Comparison of ENCODE assay signal across 30 cellular contexts in the genomic region with DNA sequence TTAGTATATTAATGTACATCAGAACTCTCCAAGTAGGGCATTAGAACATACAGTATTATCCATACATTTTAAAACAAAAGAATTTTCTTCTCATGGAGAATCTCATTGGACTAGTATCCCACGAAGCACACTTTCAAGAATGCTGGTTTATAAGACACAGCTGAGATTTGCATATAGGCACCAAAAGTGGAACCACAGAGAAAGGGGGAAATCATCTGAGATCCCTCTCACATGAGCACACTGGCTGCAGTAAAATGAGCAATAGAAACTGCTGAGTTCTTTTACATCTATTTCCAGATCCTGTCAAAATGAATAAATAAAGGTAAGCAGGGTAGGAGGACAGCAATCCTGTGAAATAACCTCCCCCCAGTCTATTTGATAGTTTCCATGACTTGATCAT.
DNase-seq lines count a peak whose midpoint lies in the region; ATAC-seq and TF ChIP-seq lines count a peak whose summit lies in the region.
"Had no signal": no experiment of that assay in that cellular context is flagged by ENCODE, and none has a peak within 500 bp of the region (broad histone marks: within the 10 kb centered on the region; RNA-seq: fewer than 3 reads in every experiment).

No MANE protein-coding gene starts in this region.

- no peak for TF ChIP-seq POLR2A in uterus (IDR thresholded peaks at IDR 0.05)

- H3K9me3 Mint-ChIP-seq in naive thymus-derived CD4-positive, alpha-beta T cell: peaks cover 0 to 5% (median 0%) of the 10 kb centered on the region in 11 donors
- H3K9me3 Mint-ChIP-seq: activated CD8-positive, alpha-beta T cell treated with anti-CD3 and anti-CD28 coated beads for 36 hours; activated naive CD4-positive, alpha-beta T cell treated with anti-CD3 and anti-CD28 coated beads for 36 hours; natural killer cell treated with Interleukin-12 subunit alpha and Interleukin-12 subunit beta and Interleukin-15 and Interleukin-18, amount 100 ng/mL, for 72 hours had no signal

- H3K27me3 ChIP-seq in DOHH2 (ENCODE audit: control insufficient read depth, low read length) (no peaks in the 10 kb centered on the region), MM.1S (replicated peaks; ENCODE audit: insufficient read depth, low read length) (no peaks in the 10 kb centered on the region), uterus (no peaks in the 10 kb centered on the region)
- H3K27me3 ChIP-seq in naive thymus-derived CD4-positive, alpha-beta T cell (ENCODE audit: control insufficient read depth in 2 of 2, insufficient read depth in 2 of 2, low read length in 2 of 2): no peaks in the 10 kb centered on the region
- H3K27me3 ChIP-seq: thyroid gland, vagina had no signal

- peaks cover 37% of the 10 kb centered on the region for H3K4me1 ChIP-seq in DOHH2 (ENCODE audit: control insufficient read depth, low read length)
- H3K4me1 ChIP-seq in MM.1S (ENCODE audit: low read length): peaks cover 8% of the 10 kb centered on the region
- no peaks in the 10 kb centered on the region for H3K4me1 ChIP-seq in uterus
- no peaks in the 10 kb centered on the region for H3K4me1 ChIP-seq in naive thymus-derived CD4-positive, alpha-beta T cell (ENCODE audit: control insufficient read depth in 2 of 2, insufficient read depth in 2 of 2, low read length in 2 of 2)
- H3K4me1 ChIP-seq: lower lobe of right lung, prostate gland, vagina had no signal

- H3K9me3 ChIP-seq in DOHH2 (ENCODE audit: control insufficient read depth, insufficient read depth, low read length) (peaks cover 4% of the 10 kb centered on the region; the same call in 1 of the 2 replicates), MM.1S (replicated peaks; ENCODE audit: insufficient read depth, low read length) (no peaks in the 10 kb centered on the region), uterus (no peaks in the 10 kb centered on the region)
- no peaks in the 10 kb centered on the region for H3K9me3 ChIP-seq in naive thymus-derived CD4-positive, alpha-beta T cell (ENCODE audit: control insufficient read depth in 2 of 3, low read length in 3 of 3)
- H3K9me3 ChIP-seq: lower lobe of right lung, prostate gland, SK-N-SH, thyroid gland, vagina had no signal

- H4K20me1 ChIP-seq in DOHH2 (ENCODE audit: control insufficient read depth, insufficient read depth, low read depth, low read length): no peaks in the 10 kb centered on the region
- H4K20me1 ChIP-seq in MM.1S (ENCODE audit: insufficient read depth, low read length): no peaks in the 10 kb centered on the region

- peak overlapping the region; percentile 45 for H3K4me2 ChIP-seq in DOHH2 (ENCODE audit: low read length)
- peak overlapping the region; percentile 21; the same call in 1 of the 2 replicates for H3K4me2 ChIP-seq in MM.1S (ENCODE audit: low read depth, low read length)
- H3K4me2 ChIP-seq: SK-N-SH had no signal

- H3K4me3 ChIP-seq in DOHH2 (ENCODE audit: low read length) (peak overlapping the region; percentile 17), MM.1S (ENCODE audit: low read length) (no peak overlapping the region), uterus (no peak overlapping the region)
- no peak overlapping the region for H3K4me3 ChIP-seq in naive thymus-derived CD4-positive, alpha-beta T cell (ENCODE audit: low read length)
- H3K4me3 ChIP-seq: lower lobe of right lung, prostate gland, thyroid gland, vagina had no signal

- no peaks in the 10 kb centered on the region for H3K9me2 ChIP-seq in DOHH2 (replicated peaks; ENCODE audit: control insufficient read depth, low read length)
- no peaks in the 10 kb centered on the region for H3K9me2 ChIP-seq in MM.1S (replicated peaks; ENCODE audit: insufficient read depth, low read length)
- H3K9me2 ChIP-seq: SK-N-SH had no signal

- CTCF ChIA-PET in naive thymus-derived CD4-positive, alpha-beta T cell (lab: Charles Lee): no interaction called here

- peak; percentile 50 for ATAC-seq in GM19397 (IDR thresholded peaks at IDR 0.05; ENCODE audit: unreplicated experiment)
- peak; percentile 50 for ATAC-seq in HG02870 (IDR thresholded peaks at IDR 0.05; ENCODE audit: unreplicated experiment)
- no peak for ATAC-seq in naive thymus-derived CD4-positive, alpha-beta T cell
- ATAC-seq: activated CD8-positive, alpha-beta T cell treated with anti-CD3 and anti-CD28 coated beads for 36 hours; lower lobe of right lung; natural killer cell treated with Interleukin-12 subunit alpha and Interleukin-12 subunit beta and Interleukin-15 and Interleukin-18, amount 100 ng/mL, for 72 hours; sciatic nerve had no signal

- no peak overlapping the region for H2AFZ ChIP-seq in MM.1S (ENCODE audit: low read length)

- H3K27ac ChIP-seq in DOHH2 (ENCODE audit: low read depth, low read length) (0 out of 2 replicates have a peak overlapping the region, but pooled peaks have one; percentile 14), MM.1S (ENCODE audit: low read length) (no peak overlapping the region; the same call in 1 of the 2 replicates), uterus (no peak overlapping the region)
- H3K27ac ChIP-seq in naive thymus-derived CD4-positive, alpha-beta T cell (ENCODE audit: low read depth, low read length): no peak overlapping the region
- H3K27ac ChIP-seq: epithelial cell of prostate, lower lobe of right lung, prostate gland, thyroid gland, vagina had no signal

- H3K4me1 Mint-ChIP-seq in naive thymus-derived CD4-positive, alpha-beta T cell: no peaks in the 10 kb centered on the region

- POLR2A ChIA-PET in naive thymus-derived CD4-positive, alpha-beta T cell (lab: Charles Lee): no interaction called here

- H3K36me3 ChIP-seq in DOHH2 (ENCODE audit: control insufficient read depth, low read length): no peaks in the 10 kb centered on the region; the same call in 1 of the 2 replicates
- H3K36me3 ChIP-seq in MM.1S (replicated peaks; ENCODE audit: insufficient read depth, low read length): no peaks in the 10 kb centered on the region
- no peaks in the 10 kb centered on the region for H3K36me3 ChIP-seq in uterus
- no peaks in the 10 kb centered on the region for H3K36me3 ChIP-seq in naive thymus-derived CD4-positive, alpha-beta T cell (ENCODE audit: control insufficient read depth in 2 of 3, insufficient read depth in 3 of 3, low read length in 3 of 3)
- H3K36me3 ChIP-seq: lower lobe of right lung, prostate gland, thyroid gland, vagina had no signal

- no peak overlapping the region for H3K9ac ChIP-seq in MM.1S (ENCODE audit: low read length)
- H3K9ac ChIP-seq: SK-N-SH had no signal

- no peak overlapping the region for H3K4me3 Mint-ChIP-seq in naive thymus-derived CD4-positive, alpha-beta T cell
- H3K4me3 Mint-ChIP-seq: activated CD8-positive, alpha-beta T cell treated with anti-CD3 and anti-CD28 coated beads for 36 hours; activated naive CD4-positive, alpha-beta T cell treated with anti-CD3 and anti-CD28 coated beads for 36 hours; CD14-positive monocyte; natural killer cell treated with Interleukin-12 subunit alpha and Interleukin-12 subunit beta and Interleukin-15 and Interleukin-18, amount 100 ng/mL, for 72 hours had no signal

- no peak for TF ChIP-seq CTCF in DOHH2 (IDR thresholded peaks at IDR 0.05; ENCODE audit: low read depth, low read length, poor library complexity, severe bottlenecking)
- TF ChIP-seq CTCF in MM.1S (IDR thresholded peaks at IDR 0.05; ENCODE audit: low read length): no peak
- TF ChIP-seq CTCF in uterus (IDR thresholded peaks at IDR 0.05): no peak

- peaks cover 0 to 3% (median 0%) of the 10 kb centered on the region in 5 donors for H3K36me3 Mint-ChIP-seq in naive thymus-derived CD4-positive, alpha-beta T cell
- H3K36me3 Mint-ChIP-seq: CD14-positive monocyte; natural killer cell treated with Interleukin-12 subunit alpha and Interleukin-12 subunit beta and Interleukin-15 and Interleukin-18, amount 100 ng/mL, for 72 hours had no signal

- H3F3A ChIP-seq in DOHH2 (ENCODE audit: control insufficient read depth, insufficient read depth) (no peaks in the 10 kb centered on the region), MM.1S (ENCODE audit: insufficient read depth, low read length) (no peaks in the 10 kb centered on the region)

- H3K79me2 ChIP-seq in DOHH2 (ENCODE audit: control insufficient read depth, low read length) (no peaks in the 10 kb centered on the region), MM.1S (ENCODE audit: low read length) (no peaks in the 10 kb centered on the region)

- H3K27ac Mint-ChIP-seq in naive thymus-derived CD4-positive, alpha-beta T cell: no peak overlapping the region
- H3K27ac Mint-ChIP-seq: activated CD8-positive, alpha-beta T cell treated with anti-CD3 and anti-CD28 coated beads for 36 hours; activated naive CD4-positive, alpha-beta T cell treated with anti-CD3 and anti-CD28 coated beads for 36 hours; CD14-positive monocyte; natural killer cell treated with Interleukin-12 subunit alpha and Interleukin-12 subunit beta and Interleukin-15 and Interleukin-18, amount 100 ng/mL, for 72 hours had no signal

- peaks cover 0 to 4% (median 0%) of the 10 kb centered on the region in 5 donors for H3K27me3 Mint-ChIP-seq in naive thymus-derived CD4-positive, alpha-beta T cell
- H3K27me3 Mint-ChIP-seq: activated CD8-positive, alpha-beta T cell treated with anti-CD3 and anti-CD28 coated beads for 36 hours had no signal

- DNase-seq in MM.1S (peak; percentile 69), NCI-H748 treated with DMSO at 0.1 percent for 48 hours (lab: John Stamatoyannopoulos, UW) (no peak), uterus (no peak), NCI-H524 (lab: John Stamatoyannopoulos, UW) (no peak)
- DNase-seq in naive thymus-derived CD4-positive, alpha-beta T cell: no peak
- DNase-seq: activated CD4-positive, alpha-beta T cell treated with anti-CD3 and anti-CD28 coated beads for 1 hour; activated CD8-positive, alpha-beta T cell treated with anti-CD3 and anti-CD28 coated beads for 36 hours; activated naive CD4-positive, alpha-beta T cell treated with anti-CD3 and anti-CD28 coated beads for 36 hours; central memory CD4-positive, alpha-beta T cell; cortex of kidney; DND-41; effector memory CD4-positive, alpha-beta T cell; HCEC 1CT; hippocampal formation; Kasumi-1; lower lobe of right lung; NCI-H1694; NCI-H446 treated with DMSO at 0.1 percent for 48 hours; occipital lobe; SK-N-SH; thyroid gland had no signal

- intact Hi-C loops in uterus (cut with DNase I; ENCODE audit: low total_unique reads): no loop called here
- intact Hi-C loops in naive thymus-derived CD4-positive, alpha-beta T cell (cut with micrococcal nuclease): no loop called here
